ENCODE assay signal across 10 cellular contexts in genomic region chr16:86949630-86950029, GRCh38.
"Had no signal": no experiment of that assay in that cellular context is flagged by ENCODE, and none has a peak within 500 bp of the region (broad histone marks: within the 10 kb centered on the region; RNA-seq: fewer than 3 reads in every experiment).

No MANE protein-coding gene starts in this region.

- H2AFZ ChIP-seq: GM23248 had no signal

- ATAC-seq: HCT116, HepG2 had no signal

- DNase-seq: GM23248, GOT3, H7, HFFc6, KBM-7 had no signal

- H3K36me3 ChIP-seq: HAP-1 had no signal

- FAIRE-seq: HepG2 had no signal

- H3K27ac ChIP-seq: GM23248, HL-60, KMS-11 had no signal

- H3K9me3 ChIP-seq: HAP-1 had no signal

- H3K4me2 ChIP-seq: KMS-11 had no signal

- H3K9ac ChIP-seq: GM23248, KMS-11 had no signal

- H3K4me3 ChIP-seq: GM23248, HAP-1 had no signal

- H3K4me1 ChIP-seq: HAP-1 had no signal
